In genomic region chr11:62671604-62672528, GRCh38 we compare ENCODE assay signal across 1 cellular context.
TF ChIP-seq lines count a peak whose summit lies in the region.

TSS of gene LBHD1 (minus strand) at chr11:62672267. CDS start at chr11:62670031, 2,236 bp downstream.
TSS of gene UQCC3 (plus strand) at chr11:62671673. CDS start at chr11:62671746, 73 bp downstream.

TF ChIP-seq in K562, 482 proteins besides CTCF, POLR2A, EP300 and RAD21 (continued from another document and continues in another):
- TF ChIP-seq, protein P1, sequence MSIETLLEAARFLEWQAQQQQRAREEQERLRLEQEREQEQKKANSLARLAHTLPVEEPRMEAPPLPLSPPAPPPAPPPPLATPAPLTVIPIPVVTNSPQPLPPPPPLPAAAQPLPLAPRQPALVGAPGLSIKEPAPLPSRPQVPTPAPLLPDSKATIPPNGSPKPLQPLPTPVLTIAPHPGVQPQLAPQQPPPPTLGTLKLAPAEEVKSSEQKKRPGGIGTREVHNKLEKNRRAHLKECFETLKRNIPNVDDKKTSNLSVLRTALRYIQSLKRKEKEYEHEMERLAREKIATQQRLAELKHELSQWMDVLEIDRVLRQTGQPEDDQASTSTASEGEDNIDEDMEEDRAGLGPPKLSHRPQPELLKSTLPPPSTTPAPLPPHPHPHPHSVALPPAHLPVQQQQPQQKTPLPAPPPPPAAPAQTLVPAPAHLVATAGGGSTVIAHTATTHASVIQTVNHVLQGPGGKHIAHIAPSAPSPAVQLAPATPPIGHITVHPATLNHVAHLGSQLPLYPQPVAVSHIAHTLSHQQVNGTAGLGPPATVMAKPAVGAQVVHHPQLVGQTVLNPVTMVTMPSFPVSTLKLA (conservative IDR thresholded peaks at IDR 0.05), result peak; percentile 59 to 71
- TF ChIP-seq SP1 (CRISPR knock-in tag; IDR thresholded peaks at IDR 0.05), result peak; percentile 31
- no peak for TF ChIP-seq PYGO2 (tag; IDR thresholded peaks at IDR 0.05)
- TF ChIP-seq, protein P2, sequence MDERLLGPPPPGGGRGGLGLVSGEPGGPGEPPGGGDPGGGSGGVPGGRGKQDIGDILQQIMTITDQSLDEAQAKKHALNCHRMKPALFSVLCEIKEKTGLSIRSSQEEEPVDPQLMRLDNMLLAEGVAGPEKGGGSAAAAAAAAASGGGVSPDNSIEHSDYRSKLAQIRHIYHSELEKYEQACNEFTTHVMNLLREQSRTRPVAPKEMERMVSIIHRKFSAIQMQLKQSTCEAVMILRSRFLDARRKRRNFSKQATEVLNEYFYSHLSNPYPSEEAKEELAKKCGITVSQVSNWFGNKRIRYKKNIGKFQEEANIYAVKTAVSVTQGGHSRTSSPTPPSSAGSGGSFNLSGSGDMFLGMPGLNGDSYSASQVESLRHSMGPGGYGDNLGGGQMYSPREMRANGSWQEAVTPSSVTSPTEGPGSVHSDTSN (CRISPR knock-in tag; IDR thresholded peaks at IDR 0.05; ENCODE audit: low read depth), result no peak
- TF ChIP-seq, protein P2 (tag; conservative IDR thresholded peaks at IDR 0.05; ENCODE audit: low read depth), result no peak
- TF ChIP-seq PRDM10 (IDR thresholded peaks at IDR 0.05; ENCODE audit: partially characterized antibody), result peak; percentile 56
- TF ChIP-seq GABPB2 (CRISPR knock-in tag; conservative IDR thresholded peaks at IDR 0.05), result no peak
- TF ChIP-seq ZNF444 (CRISPR knock-in tag; IDR thresholded peaks at IDR 0.05), result no peak
- peak; percentile 89 for TF ChIP-seq ZNF24 (IDR thresholded peaks at IDR 0.05)
- TF ChIP-seq ZNF121 (CRISPR knock-in tag; conservative IDR thresholded peaks at IDR 0.05), result no peak
- TF ChIP-seq BRCA1 (IDR thresholded peaks at IDR 0.05), result no peak
- TF ChIP-seq BRCA1 (CRISPR knock-in tag; IDR thresholded peaks at IDR 0.05), result no peak
- peak; percentile 65 for TF ChIP-seq PKNOX1 (IDR thresholded peaks at IDR 0.05)
- TF ChIP-seq FOXA3 (CRISPR knock-in tag; conservative IDR thresholded peaks at IDR 0.05 in 1 of 2, IDR thresholded peaks at IDR 0.05 in 1 of 2), result peak in 1 of 2 experiments; percentile 37; a peak in 1 of 4 replicates
- TF ChIP-seq GABPA (tag; conservative IDR thresholded peaks at IDR 0.05; ENCODE audit: low read depth), result peak; percentile 88
- no peak for TF ChIP-seq ETV6 (IDR thresholded peaks at IDR 0.05; ENCODE audit: borderline replicate concordance in 1 of 2, low read depth in 2 of 2, low read length in 1 of 2)
- TF ChIP-seq ETV6 (CRISPR knock-in tag; IDR thresholded peaks at IDR 0.05; ENCODE audit: borderline replicate concordance), result no peak
- peak; percentile 82 for TF ChIP-seq POLR2H (tag; IDR thresholded peaks at IDR 0.05; ENCODE audit: low read depth)
- TF ChIP-seq ZNF609 (CRISPR knock-in tag; IDR thresholded peaks at IDR 0.05; ENCODE audit: borderline replicate concordance), result no peak
- peak; percentile 90 for TF ChIP-seq POLR2G (IDR thresholded peaks at IDR 0.05; ENCODE audit: low read depth, low read length)
- no peak for TF ChIP-seq THRAP3 (IDR thresholded peaks at IDR 0.05; ENCODE audit: borderline replicate concordance)
- no peak for TF ChIP-seq HOMEZ (CRISPR knock-in tag; IDR thresholded peaks at IDR 0.05)
- TF ChIP-seq TEAD4 (IDR thresholded peaks at IDR 0.05; ENCODE audit: low read length), result peak; percentile 11; the same call in 1 of the 2 replicates
- TF ChIP-seq TEAD4 (CRISPR knock-in tag; IDR thresholded peaks at IDR 0.05; ENCODE audit: borderline replicate concordance), result no peak
- TF ChIP-seq ZNF699 (CRISPR knock-in tag; IDR thresholded peaks at IDR 0.05; ENCODE audit: insufficient replicate concordance), result no peak
- TF ChIP-seq, protein P3, sequence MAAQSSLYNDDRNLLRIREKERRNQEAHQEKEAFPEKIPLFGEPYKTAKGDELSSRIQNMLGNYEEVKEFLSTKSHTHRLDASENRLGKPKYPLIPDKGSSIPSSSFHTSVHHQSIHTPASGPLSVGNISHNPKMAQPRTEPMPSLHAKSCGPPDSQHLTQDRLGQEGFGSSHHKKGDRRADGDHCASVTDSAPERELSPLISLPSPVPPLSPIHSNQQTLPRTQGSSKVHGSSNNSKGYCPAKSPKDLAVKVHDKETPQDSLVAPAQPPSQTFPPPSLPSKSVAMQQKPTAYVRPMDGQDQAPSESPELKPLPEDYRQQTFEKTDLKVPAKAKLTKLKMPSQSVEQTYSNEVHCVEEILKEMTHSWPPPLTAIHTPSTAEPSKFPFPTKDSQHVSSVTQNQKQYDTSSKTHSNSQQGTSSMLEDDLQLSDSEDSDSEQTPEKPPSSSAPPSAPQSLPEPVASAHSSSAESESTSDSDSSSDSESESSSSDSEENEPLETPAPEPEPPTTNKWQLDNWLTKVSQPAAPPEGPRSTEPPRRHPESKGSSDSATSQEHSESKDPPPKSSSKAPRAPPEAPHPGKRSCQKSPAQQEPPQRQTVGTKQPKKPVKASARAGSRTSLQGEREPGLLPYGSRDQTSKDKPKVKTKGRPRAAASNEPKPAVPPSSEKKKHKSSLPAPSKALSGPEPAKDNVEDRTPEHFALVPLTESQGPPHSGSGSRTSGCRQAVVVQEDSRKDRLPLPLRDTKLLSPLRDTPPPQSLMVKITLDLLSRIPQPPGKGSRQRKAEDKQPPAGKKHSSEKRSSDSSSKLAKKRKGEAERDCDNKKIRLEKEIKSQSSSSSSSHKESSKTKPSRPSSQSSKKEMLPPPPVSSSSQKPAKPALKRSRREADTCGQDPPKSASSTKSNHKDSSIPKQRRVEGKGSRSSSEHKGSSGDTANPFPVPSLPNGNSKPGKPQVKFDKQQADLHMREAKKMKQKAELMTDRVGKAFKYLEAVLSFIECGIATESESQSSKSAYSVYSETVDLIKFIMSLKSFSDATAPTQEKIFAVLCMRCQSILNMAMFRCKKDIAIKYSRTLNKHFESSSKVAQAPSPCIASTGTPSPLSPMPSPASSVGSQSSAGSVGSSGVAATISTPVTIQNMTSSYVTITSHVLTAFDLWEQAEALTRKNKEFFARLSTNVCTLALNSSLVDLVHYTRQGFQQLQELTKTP (IDR thresholded peaks at IDR 0.05; ENCODE audit: low read depth in 1 of 2, partially characterized antibody in 2 of 2), result no peak
- TF ChIP-seq TRIM24 (IDR thresholded peaks at IDR 0.05), result no peak
- TF ChIP-seq SIX5 (IDR thresholded peaks at IDR 0.05; ENCODE audit: borderline replicate concordance in 1 of 2, insufficient read depth in 1 of 2, low read depth in 1 of 2, low read length in 2 of 2), result no peak
- TF ChIP-seq, protein P4, sequence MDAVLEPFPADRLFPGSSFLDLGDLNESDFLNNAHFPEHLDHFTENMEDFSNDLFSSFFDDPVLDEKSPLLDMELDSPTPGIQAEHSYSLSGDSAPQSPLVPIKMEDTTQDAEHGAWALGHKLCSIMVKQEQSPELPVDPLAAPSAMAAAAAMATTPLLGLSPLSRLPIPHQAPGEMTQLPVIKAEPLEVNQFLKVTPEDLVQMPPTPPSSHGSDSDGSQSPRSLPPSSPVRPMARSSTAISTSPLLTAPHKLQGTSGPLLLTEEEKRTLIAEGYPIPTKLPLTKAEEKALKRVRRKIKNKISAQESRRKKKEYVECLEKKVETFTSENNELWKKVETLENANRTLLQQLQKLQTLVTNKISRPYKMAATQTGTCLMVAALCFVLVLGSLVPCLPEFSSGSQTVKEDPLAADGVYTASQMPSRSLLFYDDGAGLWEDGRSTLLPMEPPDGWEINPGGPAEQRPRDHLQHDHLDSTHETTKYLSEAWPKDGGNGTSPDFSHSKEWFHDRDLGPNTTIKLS (IDR thresholded peaks at IDR 0.05; ENCODE audit: borderline replicate concordance, low read depth), result peak; percentile 92
- no peak for TF ChIP-seq ZNF589 (CRISPR knock-in tag; IDR thresholded peaks at IDR 0.05; ENCODE audit: low read depth)
- no peak for TF ChIP-seq TAL1 (IDR thresholded peaks at IDR 0.05)
- no peak for TF ChIP-seq SETDB1 (IDR thresholded peaks at IDR 0.05; ENCODE audit: low read length)
- TF ChIP-seq ZNF23 (CRISPR knock-in tag; IDR thresholded peaks at IDR 0.05), result no peak
- TF ChIP-seq NCOA4 (IDR thresholded peaks at IDR 0.05; ENCODE audit: partially characterized antibody), result no peak
- no peak for TF ChIP-seq MEF2A (IDR thresholded peaks at IDR 0.05; ENCODE audit: control insufficient read depth, low read depth, low read length)
